In genomic region chr9:22073349-22073748, GRCh38 we compare ENCODE assay signal across 1 cellular context.
A peak's percentile ranks its signal among the peaks of the same experiment; 100 is the strongest.
TF ChIP-seq lines count a peak whose summit lies in the region.

No MANE protein-coding gene starts in this region.

TF ChIP-seq in GM12878, 131 proteins besides CTCF, POLR2A, EP300 and RAD21:
- no peak for TF ChIP-seq PRDM15 (CRISPR knock-in tag; IDR thresholded peaks at IDR 0.05)
- TF ChIP-seq PKNOX1 (IDR thresholded peaks at IDR 0.05): peak; percentile 68; the same call in 1 of the 2 replicates
